9 cellular contexts compared by ENCODE assay signal in the genomic region with DNA sequence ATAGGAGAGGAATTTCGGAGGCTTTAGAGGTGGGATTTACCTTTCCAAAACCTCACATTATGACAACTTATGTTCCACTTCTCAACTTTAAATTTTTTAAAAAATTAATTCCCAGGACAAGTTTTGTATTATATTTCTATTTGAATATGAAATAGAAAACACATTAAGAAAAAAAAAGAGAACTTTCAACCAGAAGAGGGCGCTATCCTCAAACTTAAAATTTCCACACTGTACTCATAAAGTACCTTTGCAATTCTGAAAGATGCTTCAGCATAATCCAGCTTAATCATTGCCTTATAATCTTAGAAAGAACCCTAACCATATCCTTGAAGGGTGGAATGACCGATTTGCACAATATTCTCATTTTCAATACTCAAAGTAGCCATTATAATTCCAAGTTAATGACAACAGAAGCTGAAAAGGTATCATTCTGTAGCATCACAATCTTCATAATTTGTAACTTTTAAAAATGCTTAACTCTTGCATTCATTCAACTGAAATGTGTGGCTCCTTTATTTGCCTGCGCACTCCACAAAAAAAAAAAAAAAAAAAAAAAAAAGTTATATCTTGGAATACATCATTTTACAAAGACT.
DNase-seq lines count a peak whose midpoint lies in the region; ATAC-seq and TF ChIP-seq lines count a peak whose summit lies in the region.
"Had no signal": no experiment of that assay in that cellular context is flagged by ENCODE, and none has a peak within 500 bp of the region (broad histone marks: within the 10 kb centered on the region; RNA-seq: fewer than 3 reads in every experiment).

No MANE protein-coding gene starts in this region.

- no peak overlapping the region for H3K27ac ChIP-seq in mesenchymal stem cell (ENCODE audit: low read length, poor library complexity, severe bottlenecking)
- H3K27ac ChIP-seq: epithelial cell of prostate had no signal

- no peak overlapping the region for H2BK5ac ChIP-seq in mesenchymal stem cell (ENCODE audit: low read depth, low read length, poor library complexity, severe bottlenecking)

- H3K4me2 ChIP-seq in mesenchymal stem cell (ENCODE audit: low read length, poor library complexity, severe bottlenecking), result no peak overlapping the region

- no peak overlapping the region for H2BK120ac ChIP-seq in mesenchymal stem cell (ENCODE audit: low read depth, low read length)

- ATAC-seq in GM21390 (IDR thresholded peaks at IDR 0.05; ENCODE audit: unreplicated experiment) (no peak), HG02852 (IDR thresholded peaks at IDR 0.05; ENCODE audit: unreplicated experiment) (no peak)

- no peaks in the 10 kb centered on the region for H3K36me3 ChIP-seq in mesenchymal stem cell (ENCODE audit: control insufficient read depth in 1 of 2, insufficient read depth in 2 of 2, low read depth in 1 of 2, low read length in 2 of 2)

- no peak overlapping the region for H3K18ac ChIP-seq in mesenchymal stem cell (ENCODE audit: low read depth in 1 of 2, low read length in 2 of 2)

- no peak overlapping the region for H3K14ac ChIP-seq in mesenchymal stem cell (ENCODE audit: low read length in 2 of 2)

- no peak overlapping the region for H2AK5ac ChIP-seq in mesenchymal stem cell (ENCODE audit: low read length, severe bottlenecking)

- no peak overlapping the region for H3K23ac ChIP-seq in mesenchymal stem cell (ENCODE audit: low read length in 2 of 2)

- no peak overlapping the region for H3K4ac ChIP-seq in mesenchymal stem cell (ENCODE audit: low read depth in 1 of 2, low read length in 2 of 2)

- H2BK15ac ChIP-seq in mesenchymal stem cell (ENCODE audit: low read depth, poor library complexity, severe bottlenecking), result no peak overlapping the region

- in situ Hi-C loops in Caki2 (cut with HindIII; ENCODE audit: low pct_unique_long_range_greater_than_20kb, low sequenced_read_pairs) (no loop called here), astrocyte of the cerebellum (cut with HindIII; ENCODE audit: low sequenced_read_pairs) (no loop called here)

- H3K79me1 ChIP-seq in mesenchymal stem cell (replicated peaks; ENCODE audit: low read length, poor library complexity, severe bottlenecking), result no peaks in the 10 kb centered on the region

- no peaks in the 10 kb centered on the region for H3K9me3 ChIP-seq in mesenchymal stem cell (ENCODE audit: control insufficient read depth, low read length)

- no peaks in the 10 kb centered on the region for H3K4me1 ChIP-seq in mesenchymal stem cell (ENCODE audit: control insufficient read depth, insufficient read depth, low read depth, low read length)

- DNase-seq in Caki2 (ENCODE audit: low read depth) (peak; percentile 28), astrocyte of the cerebellum (ENCODE audit: low read depth) (peak; percentile 45), mesenchymal stem cell (peak; percentile 48), NCI-H1436 (lab: John Stamatoyannopoulos, UW) (no peak)
- peak; percentile 37 for DNase-seq in Jurkat, Clone E6-1 (ENCODE audit: low read depth, low spot score)
- no peak for DNase-seq in activated CD4-positive, alpha-beta T cell treated with anti-CD3 and anti-CD28 coated beads, Interleukin-2, amount 50 U/mL, for 48 hours

- TF ChIP-seq CTCF in astrocyte of the cerebellum (IDR thresholded peaks at IDR 0.05; ENCODE audit: low read depth, low read length, missing control alignments), result no peak

- H2AFZ ChIP-seq in mesenchymal stem cell (ENCODE audit: low read depth, low read length), result no peak overlapping the region

- no peak overlapping the region for H4K8ac ChIP-seq in mesenchymal stem cell (ENCODE audit: low read length)

- no peak overlapping the region for H3K4me3 ChIP-seq in Jurkat, Clone E6-1 (ENCODE audit: low read length)
- H3K4me3 ChIP-seq in astrocyte of the cerebellum (ENCODE audit: low read depth, low read length), result no peak overlapping the region
- no peak overlapping the region for H3K4me3 ChIP-seq in mesenchymal stem cell (ENCODE audit: insufficient read depth in 1 of 2, low read depth in 1 of 2, low read length in 2 of 2)

- no peaks in the 10 kb centered on the region for H3K27me3 ChIP-seq in mesenchymal stem cell (ENCODE audit: control insufficient read depth in 1 of 2, insufficient read depth in 1 of 2, low read length in 2 of 2)

- H4K91ac ChIP-seq in mesenchymal stem cell (ENCODE audit: low read length), result no peak overlapping the region

- H2BK12ac ChIP-seq in mesenchymal stem cell (ENCODE audit: low read length in 2 of 2), result no peak overlapping the region

- H3K9ac ChIP-seq in mesenchymal stem cell (ENCODE audit: low read length), result peak overlapping the region; percentile 54

- WGBS in mesenchymal stem cell, result 0% methylated on average over 2 of the region's 4 CpGs

Comparison
In these comparisons a context has a peak if more than half of its experiments do, and no peak if none do; other contexts are left out.
1. DNase-seq: peak in Caki2 (single experiment), Jurkat, Clone E6-1 (single experiment), astrocyte of the cerebellum (single experiment) and mesenchymal stem cell (single experiment); none in NCI-H1436 (single experiment) and activated CD4-positive, alpha-beta T cell treated with anti-CD3 and anti-CD28 coated beads, Interleukin-2, amount 50 U/mL, for 48 hours (0 of 2).